ENCODE assay signal across 11 cellular contexts in the genomic region with DNA sequence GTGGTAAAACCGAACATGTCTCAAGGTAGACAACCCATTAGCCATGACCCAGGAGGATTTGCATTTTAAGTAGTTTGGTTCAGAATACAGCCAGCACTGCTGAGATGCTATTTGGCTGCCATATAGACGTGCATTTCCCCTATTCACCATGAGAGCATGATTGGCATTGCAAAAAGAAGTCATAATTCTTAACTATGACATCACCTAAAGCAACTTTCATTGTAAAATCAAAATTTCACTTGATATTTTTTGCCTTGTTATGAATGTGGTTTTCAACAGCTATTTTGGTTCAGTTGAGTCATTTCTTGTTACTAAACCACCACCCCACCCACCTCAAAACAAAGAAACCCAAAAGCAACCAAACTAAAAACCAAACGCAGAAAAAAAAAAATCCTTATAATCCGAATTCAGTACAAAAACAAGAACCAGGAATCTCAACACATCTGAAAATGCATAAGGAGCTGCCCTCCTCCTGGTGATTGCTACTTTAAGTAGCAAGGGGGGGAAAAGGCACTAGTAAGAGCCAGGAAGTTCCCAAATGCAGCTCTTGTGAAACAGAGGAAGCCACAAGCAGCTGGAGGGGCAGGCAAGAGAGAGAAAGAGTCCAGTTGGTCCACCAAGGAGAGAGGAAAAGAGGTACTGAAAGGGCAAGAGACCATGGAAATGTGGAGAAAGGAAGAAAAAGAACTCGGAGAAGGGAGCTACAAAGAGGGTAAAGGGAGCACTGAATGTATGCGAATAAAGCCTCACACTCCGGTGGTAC. TPM values are rescaled to one million over a fixed set of nuclear protein-coding genes. Genes with fewer than 3 reads are reported as not detected.
DNase-seq lines count a peak whose midpoint lies in the region; ATAC-seq and TF ChIP-seq lines count a peak whose summit lies in the region.
"Had no signal": no experiment of that assay in that cellular context is flagged by ENCODE, and none has a peak within 500 bp of the region (broad histone marks: within the 10 kb centered on the region; RNA-seq: fewer than 3 reads in every experiment).

No MANE protein-coding gene starts in this region.

- no peak for TF ChIP-seq CTCF in retinal pigment epithelial cell (conservative IDR thresholded peaks at IDR 0.05; ENCODE audit: low read depth, low read length)

- peak overlapping the region; percentile 40 for H3K4me3 ChIP-seq in retinal pigment epithelial cell (ENCODE audit: low read length)

- ATAC-seq in left cardiac atrium, result peak; percentile 41 to 71

- DNase-seq in NCI-H1092 treated with DMSO at 0.1 percent for 48 hours (lab: John Stamatoyannopoulos, UW) (peak; percentile 41), NCI-H1092 (lab: John Stamatoyannopoulos, UW) (no peak), NOMO-1 (lab: John Stamatoyannopoulos, UW; ENCODE audit: unreplicated experiment in 2 of 2) (peak; percentile 2 to 64), left cardiac atrium (no peak), retinal pigment epithelial cell (ENCODE audit: low read depth) (no peak), SW480 (ENCODE audit: low spot score) (no peak), foreskin melanocyte (no peak), NCI-H774 (lab: John Stamatoyannopoulos, UW) (no peak)
- DNase-seq: activated CD4-positive, alpha-beta T cell treated with anti-CD3 and anti-CD28 coated beads, Interleukin-2, amount 50 U/mL, for 4 hours; DND-41 had no signal

- intact Hi-C loops in left cardiac atrium (cut with DNase I), result no loop called here

RNA-seq across cellular contexts. Expression of a gene that starts 3.1 kb away (rescaled TPM):
- under 1 TPM; 0.73 to 0.85 TPM for total RNA-seq in left cardiac atrium
- total RNA-seq: RPMI7951 had no signal

Comparison
In these comparisons a context has a peak if more than half of its experiments do, and no peak if none do; other contexts are left out.
1. DNase-seq: peak in NCI-H1092 treated with DMSO at 0.1 percent for 48 hours (single experiment) and NOMO-1 (2 of 2); none in NCI-H1092 (single experiment), left cardiac atrium (single experiment), retinal pigment epithelial cell (single experiment), SW480 (single experiment), foreskin melanocyte (single experiment) and NCI-H774 (single experiment).